8 cellular contexts compared by ENCODE assay signal in the genomic region with DNA sequence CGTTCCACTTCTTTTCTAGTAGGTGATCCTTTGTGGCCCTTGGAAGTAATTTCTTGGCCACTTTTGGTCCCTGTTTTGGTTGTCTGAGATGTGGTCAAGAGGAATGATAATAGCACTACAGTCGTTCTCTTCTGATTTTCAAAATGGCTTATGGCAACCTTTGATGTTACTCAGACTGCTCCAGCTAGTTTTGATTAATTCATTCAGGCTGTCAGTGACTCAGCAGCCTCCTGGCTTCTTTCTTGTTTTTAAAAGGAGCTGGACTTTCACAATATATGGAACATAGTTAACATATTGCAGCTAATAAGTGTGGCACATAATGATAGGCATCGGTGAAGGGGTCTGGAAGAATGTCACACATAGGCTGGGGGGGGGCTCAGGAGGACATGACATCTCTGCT. TPM values are rescaled to one million over a fixed set of nuclear protein-coding genes. Genes with fewer than 3 reads are reported as not detected.
DNase-seq lines count a peak whose midpoint lies in the region; ATAC-seq and TF ChIP-seq lines count a peak whose summit lies in the region.

No MANE protein-coding gene starts in this region.

- 56% methylated on average over 3 of the region's 3 CpGs for WGBS in esophagus muscularis mucosa
- WGBS in prostate gland: 44% methylated on average over 3 of the region's 3 CpGs
- 79 to 81% methylated on average over 3 of the region's 3 CpGs for WGBS in testis, 2 donors

- DNase-seq in EH (ENCODE audit: low read depth) (peak; percentile 91), RWPE1 (ENCODE audit: low spot score) (peak; percentile 69), esophagus muscularis mucosa (ENCODE audit: extremely low spot score) (no peak), sciatic nerve (ENCODE audit: low spot score) (no peak), prostate gland (ENCODE audit: low spot score) (no peak), testis (no peak)
- DNase-seq in effector CD4-positive, alpha-beta T cell: no peak

- H3K27ac ChIP-seq in RWPE1 (peak overlapping the region; percentile 68), esophagus muscularis mucosa (replicated peaks in 1 of 4) (peak overlapping the region; percentile 69 to 81 (median 76)), prostate gland (no peak overlapping the region), testis (no peak overlapping the region)

- no peak overlapping the region for H3K4me3 ChIP-seq in esophagus muscularis mucosa
- no peak overlapping the region for H3K4me3 ChIP-seq in prostate gland
- H3K4me3 ChIP-seq in testis: no peak overlapping the region

- TF ChIP-seq POLR2A in esophagus muscularis mucosa (IDR thresholded peaks at IDR 0.05; ENCODE audit: low read depth): no peak
- no peak for TF ChIP-seq POLR2A in prostate gland (IDR thresholded peaks at IDR 0.05)
- TF ChIP-seq POLR2A in testis (IDR thresholded peaks at IDR 0.05): no peak

- TF ChIP-seq CTCF in RWPE1 (conservative IDR thresholded peaks at IDR 0.05; ENCODE audit: low read depth): no peak
- no peak for TF ChIP-seq CTCF in esophagus muscularis mucosa (IDR thresholded peaks at IDR 0.05)
- no peak for TF ChIP-seq CTCF in prostate gland (IDR thresholded peaks at IDR 0.05)
- TF ChIP-seq CTCF in testis (IDR thresholded peaks at IDR 0.05): no peak

- H3K4me1 ChIP-seq in esophagus muscularis mucosa (peaks cover 38 to 62% (median 55%) of the 10 kb centered on the region in 4 donors), prostate gland (replicated peaks) (no peaks in the 10 kb centered on the region), testis (peaks cover 16% of the 10 kb centered on the region)

- no peak for TF ChIP-seq EP300 in esophagus muscularis mucosa (IDR thresholded peaks at IDR 0.05)

- H3K9me3 ChIP-seq in esophagus muscularis mucosa (no peaks in the 10 kb centered on the region), prostate gland (no peaks in the 10 kb centered on the region), testis (no peaks in the 10 kb centered on the region)

- CTCF ChIA-PET in RWPE1 (lab: Yijun Ruan, JAX): interaction anchor here (0.5 to 0.6 kb wide), 2 partner anchors 32 to 755 kb away, joined by 3 to 6 read pairs; no protein-coding TSS in a partner anchor

- intact Hi-C loops in esophagus muscularis mucosa (cut with DNase I) (no loop called here), sciatic nerve (cut with DNase I) (no loop called here), prostate gland (cut with DNase I) (no loop called here), testis (cut with DNase I; ENCODE audit: low total_unique reads) (no loop called here)

- ATAC-seq in sciatic nerve: peak; percentile 67
- no peak for ATAC-seq in GM21717 (IDR thresholded peaks at IDR 0.05; ENCODE audit: unreplicated experiment)

- POLR2A ChIA-PET in RWPE1 (lab: Yijun Ruan, JAX; ENCODE audit: low non-redundant PET): no interaction called here

- H3K36me3 ChIP-seq in esophagus muscularis mucosa (no peaks in the 10 kb centered on the region), prostate gland (no peaks in the 10 kb centered on the region), testis (ENCODE audit: low read depth, missing control alignments) (no peaks in the 10 kb centered on the region)

- H3K27me3 ChIP-seq in esophagus muscularis mucosa (no peaks in the 10 kb centered on the region), prostate gland (replicated peaks; ENCODE audit: insufficient read depth) (no peaks in the 10 kb centered on the region), testis (no peaks in the 10 kb centered on the region)

RNA-seq across cellular contexts. Expression of a gene that starts 47.3 kb away (rescaled TPM):
- total RNA-seq in esophagus muscularis mucosa (10 to 100 TPM; 16.6 to 26.6 (median 22.3) TPM), sciatic nerve (39.6 TPM), prostate gland (10 to 100 TPM; 36.6 to 38.6 TPM), testis (10 to 100 TPM; 46.5 to 56.4 TPM)
- 69.2 TPM for polyA plus RNA-seq in testis (ENCODE audit: insufficient read depth, low read depth, low replicate concordance)

Comparison
In these comparisons a context has a peak if more than half of its experiments do, and no peak if none do; other contexts are left out.
1. DNase-seq: peak in EH (single experiment) and RWPE1 (single experiment); none in esophagus muscularis mucosa (single experiment), sciatic nerve (single experiment), effector CD4-positive, alpha-beta T cell (single experiment), prostate gland (single experiment) and testis (single experiment).
2. H3K27ac ChIP-seq: peak in RWPE1 (single experiment) and esophagus muscularis mucosa (4 of 4); none in prostate gland (0 of 2) and testis (0 of 2).